9 cellular contexts compared by ENCODE assay signal in genomic region chr3:177589921-177590336, GRCh38.
A peak's percentile ranks its signal among the peaks of the same experiment; 100 is the strongest.
DNase-seq lines count a peak whose midpoint lies in the region; ATAC-seq and TF ChIP-seq lines count a peak whose summit lies in the region.
"Had no signal": no experiment of that assay in that cellular context is flagged by ENCODE, and none has a peak within 500 bp of the region (broad histone marks: within the 10 kb centered on the region; RNA-seq: fewer than 3 reads in every experiment).

No MANE protein-coding gene starts in this region.

- no peaks in the 10 kb centered on the region for H3K36me3 ChIP-seq in KMS-11 (ENCODE audit: insufficient read depth)
- no peaks in the 10 kb centered on the region for H3K36me3 ChIP-seq in mesenchymal stem cell (ENCODE audit: control insufficient read depth in 1 of 2, insufficient read depth in 2 of 2, low read depth in 1 of 2, low read length in 2 of 2)
- no peaks in the 10 kb centered on the region for H3K36me3 ChIP-seq in stomach

- no peak overlapping the region for H3K23ac ChIP-seq in mesenchymal stem cell (ENCODE audit: low read length in 2 of 2)

- no peak for TF ChIP-seq CTCF in GM13976 (IDR thresholded peaks at IDR 0.05; ENCODE audit: borderline replicate concordance, control extremely low read depth, extremely low read depth, insufficient read depth, missing control alignments)
- TF ChIP-seq CTCF in KMS-11 (conservative IDR thresholded peaks at IDR 0.05; ENCODE audit: low read depth, low read length): no peak
- no peak for TF ChIP-seq CTCF in stomach (IDR thresholded peaks at IDR 0.05)

- DNase-seq in GM13976 (ENCODE audit: low spot score) (peak; percentile 31), mesenchymal stem cell (peak; percentile 37), stomach (no peak)
- DNase-seq in activated T-helper 2 cell treated with anti-CD3 and anti-CD28 coated beads, Interferon-gamma antibody, Interleukin-2, Interleukin-4, amounts not matched to agents 10 μg/mL and 5 μg/mL and 100 μg/mL, durations not matched to agents 14 hours and 24 hours and 36 hours (ENCODE audit: low spot score): no peak

- H2BK15ac ChIP-seq in mesenchymal stem cell (ENCODE audit: low read depth, poor library complexity, severe bottlenecking): no peak overlapping the region

- H3K4me2 ChIP-seq in KMS-11 (peak overlapping the region; percentile 61), mesenchymal stem cell (ENCODE audit: low read length, poor library complexity, severe bottlenecking) (no peak overlapping the region)

- H3K18ac ChIP-seq in mesenchymal stem cell (ENCODE audit: low read depth in 1 of 2, low read length in 2 of 2): no peak overlapping the region

- peaks cover 32% of the 10 kb centered on the region for H3K4me1 Mint-ChIP-seq in activated T-helper 2 cell treated with anti-CD3 and anti-CD28 coated beads, Interferon-gamma antibody, Interleukin-2, Interleukin-4, amounts not matched to agents 10 μg/mL and 5 μg/mL and 100 μg/mL, durations not matched to agents 14 hours and 24 hours and 36 hours (ENCODE audit: low read depth)

- no peaks in the 10 kb centered on the region for H4K20me1 ChIP-seq in KMS-11 (ENCODE audit: insufficient read depth)

- no peak overlapping the region for H3K4ac ChIP-seq in mesenchymal stem cell (ENCODE audit: low read depth in 1 of 2, low read length in 2 of 2)

- peaks cover 5% of the 10 kb centered on the region for H3K36me3 Mint-ChIP-seq in activated T-helper 2 cell treated with anti-CD3 and anti-CD28 coated beads, Interferon-gamma antibody, Interleukin-2, Interleukin-4, amounts not matched to agents 10 μg/mL and 5 μg/mL and 100 μg/mL, durations not matched to agents 14 hours and 24 hours and 36 hours (ENCODE audit: low read depth)

- H2AFZ ChIP-seq in KMS-11 (ENCODE audit: low read depth) (no peak overlapping the region), mesenchymal stem cell (ENCODE audit: low read depth, low read length) (no peak overlapping the region)

- no peaks in the 10 kb centered on the region for H3K79me1 ChIP-seq in mesenchymal stem cell (replicated peaks; ENCODE audit: low read length, poor library complexity, severe bottlenecking)

- no peak overlapping the region for H2BK120ac ChIP-seq in mesenchymal stem cell (ENCODE audit: low read depth, low read length)

- in situ Hi-C loops in GM13976 (cut with MboI; ENCODE audit: low sequenced_read_pairs, unreplicated experiment): no loop called here

- no peak overlapping the region for H3K14ac ChIP-seq in mesenchymal stem cell (ENCODE audit: low read length in 2 of 2)

- ATAC-seq in GM21825 (IDR thresholded peaks at IDR 0.05; ENCODE audit: unreplicated experiment) (peak; percentile 55), GM19397 (IDR thresholded peaks at IDR 0.05; ENCODE audit: unreplicated experiment) (no peak), GM19324 (IDR thresholded peaks at IDR 0.05; ENCODE audit: low FRiP score, unreplicated experiment) (no peak)

- H3K27me3 ChIP-seq in KMS-11 (ENCODE audit: insufficient read depth, low read depth): no peaks in the 10 kb centered on the region
- no peaks in the 10 kb centered on the region for H3K27me3 ChIP-seq in mesenchymal stem cell (ENCODE audit: control insufficient read depth in 1 of 2, insufficient read depth in 1 of 2, low read length in 2 of 2)
- H3K27me3 ChIP-seq in stomach: no peaks in the 10 kb centered on the region

- peak overlapping the region; percentile 9 for H3K27ac Mint-ChIP-seq in activated T-helper 2 cell treated with anti-CD3 and anti-CD28 coated beads, Interferon-gamma antibody, Interleukin-2, Interleukin-4, amounts not matched to agents 10 μg/mL and 5 μg/mL and 100 μg/mL, durations not matched to agents 14 hours and 24 hours and 36 hours
- H3K27ac Mint-ChIP-seq: T-helper 1 cell treated with Interleukin-12 subunit alpha and Interleukin-12 subunit beta and Interleukin-4 antibody, amounts not matched to agents 30 μg/mL and 1 μg/mL, for 36 hours had no signal

- H4K91ac ChIP-seq in mesenchymal stem cell (ENCODE audit: low read length): no peak overlapping the region

- intact Hi-C loops in activated T-helper 2 cell treated with anti-CD3 and anti-CD28 coated beads, Interferon-gamma antibody, Interleukin-2, Interleukin-4, amounts not matched to agents 10 μg/mL and 5 μg/mL and 100 μg/mL, durations not matched to agents 14 hours and 24 hours and 36 hours (cut with micrococcal nuclease): loop anchor here (1.0 to 5.0 kb wide), 3 partner anchors 163 to 233 kb away; no protein-coding TSS in a partner anchor
- intact Hi-C loops in stomach (cut with DNase I; ENCODE audit: low total_unique reads): no loop called here

- H2AK5ac ChIP-seq in mesenchymal stem cell (ENCODE audit: low read length, severe bottlenecking): no peak overlapping the region

- no peaks in the 10 kb centered on the region for H3K9me3 ChIP-seq in mesenchymal stem cell (ENCODE audit: control insufficient read depth, low read length)
- peaks cover 0 to 5% (median 0%) of the 10 kb centered on the region in 4 donors for H3K9me3 ChIP-seq in stomach

- peaks cover 11% of the 10 kb centered on the region for H3K9me3 Mint-ChIP-seq in activated T-helper 2 cell treated with anti-CD3 and anti-CD28 coated beads, Interferon-gamma antibody, Interleukin-2, Interleukin-4, amounts not matched to agents 10 μg/mL and 5 μg/mL and 100 μg/mL, durations not matched to agents 14 hours and 24 hours and 36 hours

- H3K4me1 ChIP-seq in KMS-11 (ENCODE audit: low read depth, poor library complexity, severe bottlenecking) (peaks cover 36% of the 10 kb centered on the region), mesenchymal stem cell (ENCODE audit: control insufficient read depth, insufficient read depth, low read depth, low read length) (no peaks in the 10 kb centered on the region), stomach (peaks cover 0 to 40% (median 10%) of the 10 kb centered on the region in 4 donors)

- H3K4me3 Mint-ChIP-seq in activated T-helper 2 cell treated with anti-CD3 and anti-CD28 coated beads, Interferon-gamma antibody, Interleukin-2, Interleukin-4, amounts not matched to agents 10 μg/mL and 5 μg/mL and 100 μg/mL, durations not matched to agents 14 hours and 24 hours and 36 hours (ENCODE audit: low read depth): no peak overlapping the region
- H3K4me3 Mint-ChIP-seq: T-helper 1 cell treated with Interleukin-12 subunit alpha and Interleukin-12 subunit beta and Interleukin-4 antibody, amounts not matched to agents 30 μg/mL and 1 μg/mL, for 36 hours had no signal

- H2BK12ac ChIP-seq in mesenchymal stem cell (ENCODE audit: low read length in 2 of 2): peak overlapping the region in 1 of 2 experiments; percentile 83

- no peak for TF ChIP-seq POLR2A in stomach (IDR thresholded peaks at IDR 0.05)

- H3K9ac ChIP-seq in KMS-11: no peak overlapping the region
- H3K9ac ChIP-seq in mesenchymal stem cell (ENCODE audit: low read length): peak overlapping the region; percentile 49

- TF ChIP-seq EP300 in stomach (IDR thresholded peaks at IDR 0.05): no peak

- WGBS in mesenchymal stem cell: 49% methylated on average over 4 of the region's 4 CpGs
- 52 to 60% (median 59%) methylated on average over 4 of the region's 4 CpGs for WGBS in stomach, 5 donors

- no peak overlapping the region for H2BK5ac ChIP-seq in mesenchymal stem cell (ENCODE audit: low read depth, low read length, poor library complexity, severe bottlenecking)

- peaks cover 4% of the 10 kb centered on the region for H3K27me3 Mint-ChIP-seq in activated T-helper 2 cell treated with anti-CD3 and anti-CD28 coated beads, Interferon-gamma antibody, Interleukin-2, Interleukin-4, amounts not matched to agents 10 μg/mL and 5 μg/mL and 100 μg/mL, durations not matched to agents 14 hours and 24 hours and 36 hours (ENCODE audit: low read depth)

- no peak overlapping the region for H3K4me3 ChIP-seq in KMS-11 (IDR thresholded peaks at IDR 0.05; ENCODE audit: insufficient read depth, low read depth, low read length)
- no peak overlapping the region for H3K4me3 ChIP-seq in mesenchymal stem cell (ENCODE audit: insufficient read depth in 1 of 2, low read depth in 1 of 2, low read length in 2 of 2)
- no peak overlapping the region for H3K4me3 ChIP-seq in stomach

- no peak overlapping the region for H4K8ac ChIP-seq in mesenchymal stem cell (ENCODE audit: low read length)

- H3K27ac ChIP-seq in KMS-11: peak overlapping the region; percentile 34; the same call in 1 of the 2 replicates
- H3K27ac ChIP-seq in mesenchymal stem cell (ENCODE audit: low read length, poor library complexity, severe bottlenecking): peak overlapping the region; percentile 9
- H3K27ac ChIP-seq in stomach: peak overlapping the region in 1 of 5 donors; percentile 44

- no peaks in the 10 kb centered on the region for H3K79me2 ChIP-seq in KMS-11 (ENCODE audit: insufficient read depth, low read depth)

Comparison
In these comparisons a context has a peak if more than half of its experiments do, and no peak if none do; other contexts are left out.
1. DNase-seq: peak in GM13976 (single experiment) and mesenchymal stem cell (single experiment); none in activated T-helper 2 cell treated with anti-CD3 and anti-CD28 coated beads, Interferon-gamma antibody, Interleukin-2, Interleukin-4, amounts not matched to agents 10 μg/mL and 5 μg/mL and 100 μg/mL, durations not matched to agents 14 hours and 24 hours and 36 hours (single experiment) and stomach (single experiment).